ENCODE assay signal across 24 cellular contexts in the genomic region with DNA sequence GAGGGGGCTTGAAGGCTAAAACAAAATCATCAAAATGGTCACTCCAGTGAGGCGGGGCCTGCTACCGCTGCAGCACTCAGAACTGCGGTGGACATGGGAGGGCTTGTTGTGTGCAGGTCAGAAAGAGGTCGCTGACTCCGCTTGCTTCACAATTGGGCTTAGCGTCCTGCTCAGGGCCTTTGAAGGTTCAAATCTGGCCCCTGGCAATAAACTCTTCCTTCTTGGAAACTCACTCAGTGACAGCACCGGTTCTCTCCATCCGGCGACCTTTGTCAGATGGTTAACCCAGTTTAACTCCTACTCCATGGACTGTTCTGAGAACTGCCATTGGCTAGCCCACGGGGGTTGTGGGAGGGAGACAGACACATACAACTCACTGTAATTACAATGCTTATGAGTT.
"Had no signal": no experiment of that assay in that cellular context is flagged by ENCODE, and none has a peak within 500 bp of the region (broad histone marks: within the 10 kb centered on the region; RNA-seq: fewer than 3 reads in every experiment).

No MANE protein-coding gene starts in this region.

- H3K4me1 ChIP-seq: body of pancreas, left lung, sigmoid colon, upper lobe of left lung had no signal

- H3K36me3 ChIP-seq: cardiac muscle cell, left lung, sigmoid colon, thoracic aorta, upper lobe of left lung had no signal

- H3K27ac ChIP-seq: body of pancreas, cardiac muscle cell, foreskin keratinocyte, left lung, sigmoid colon, thoracic aorta, upper lobe of left lung, VCaP had no signal

- DNase-seq: activated CD4-positive, alpha-beta T cell treated with anti-CD3 and anti-CD28 coated beads, Interleukin-2, amount 10 ng/mL, durations not matched to agents 7 days and 5 days; activated CD4-positive, CD25-positive, alpha-beta regulatory T cell treated with anti-CD3 and anti-CD28 coated beads, Interleukin-2, amount 50 U/mL, for 72 hours; activated CD8-positive, alpha-beta memory T cell treated with anti-CD3 and anti-CD28 coated beads, Interleukin-2, amount 10 ng/mL, durations not matched to agents 7 days and 5 days; activated CD8-positive, alpha-beta T cell treated with anti-CD3 and anti-CD28 coated beads for 36 hours; activated gamma-delta T cell treated with Interleukin-2 at 50 U/mL for 16 hours; anterior cingulate cortex; effector CD8-positive, alpha-beta T cell; erythroblast; foreskin keratinocyte; immature natural killer cell; kidney glomerular epithelial cell; left lung; natural killer cell; posterior cingulate gyrus; sigmoid colon; stimulated activated CD4-positive, alpha-beta T cell treated with anti-CD3 and anti-CD28 coated beads, Interleukin-2, amount 100 ng/mL, for 48 hours; stimulated activated CD8-positive, alpha-beta memory T cell treated with anti-CD3 and anti-CD28 coated beads, Interleukin-4, amount 100 ng/mL, for 48 hours; stimulated activated naive B cell treated with anti-CD40 and anti-IgM and Interleukin-4, amounts not matched to agents 10 μg/mL and 1 μg/mL and 100 μg/mL, for 72 hours had no signal

- H3K27me3 ChIP-seq: body of pancreas, cardiac muscle cell, foreskin keratinocyte, left lung, sigmoid colon, upper lobe of left lung had no signal

- ATAC-seq: activated CD8-positive, alpha-beta memory T cell treated with anti-CD3 and anti-CD28 coated beads, Interleukin-2, amount 10 ng/mL, durations not matched to agents 7 days and 5 days; activated CD8-positive, alpha-beta T cell treated with anti-CD3 and anti-CD28 coated beads for 36 hours; body of pancreas; foreskin keratinocyte; left lung; stimulated activated naive B cell treated with anti-CD40 and anti-IgM and Interleukin-4, amounts not matched to agents 10 μg/mL and 1 μg/mL and 100 μg/mL, for 72 hours had no signal

- H3K4me3 ChIP-seq: body of pancreas, cardiac muscle cell, left lung, lung, sigmoid colon, thoracic aorta, upper lobe of left lung had no signal

- H3K9me3 ChIP-seq: body of pancreas, left lung, sigmoid colon, thoracic aorta, upper lobe of left lung had no signal
